Comparison of ENCODE assay signal across 2 cellular contexts in the genomic region with DNA sequence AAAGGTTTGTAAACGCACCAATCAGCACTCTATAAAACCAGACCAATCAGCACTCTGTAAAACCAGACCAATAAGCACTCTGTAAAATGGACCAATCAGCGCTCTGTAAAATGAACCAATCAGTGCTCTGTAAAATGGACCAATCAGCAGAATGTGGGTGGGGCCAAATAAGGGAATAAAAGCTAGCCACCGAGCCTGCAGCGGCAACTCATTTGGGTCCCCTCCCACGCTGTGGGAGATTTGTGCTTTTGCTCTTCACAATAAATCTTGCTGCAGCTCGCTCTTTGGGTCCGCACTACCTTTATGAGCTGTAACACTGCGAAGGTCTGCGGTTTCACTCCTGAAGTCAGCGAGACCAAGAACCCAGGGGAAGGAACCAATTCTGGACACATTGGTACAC.
A peak's percentile ranks its signal among the peaks of the same experiment; 100 is the strongest.
TF ChIP-seq lines count a peak whose summit lies in the region.

No MANE protein-coding gene starts in this region.

TF ChIP-seq in K562, 482 proteins besides CTCF, POLR2A, EP300 and RAD21 (continues in another document):
- TF ChIP-seq SREBF1 (IDR thresholded peaks at IDR 0.05; ENCODE audit: borderline replicate concordance, low read depth, low read length), result no peak
- TF ChIP-seq, protein P1, sequence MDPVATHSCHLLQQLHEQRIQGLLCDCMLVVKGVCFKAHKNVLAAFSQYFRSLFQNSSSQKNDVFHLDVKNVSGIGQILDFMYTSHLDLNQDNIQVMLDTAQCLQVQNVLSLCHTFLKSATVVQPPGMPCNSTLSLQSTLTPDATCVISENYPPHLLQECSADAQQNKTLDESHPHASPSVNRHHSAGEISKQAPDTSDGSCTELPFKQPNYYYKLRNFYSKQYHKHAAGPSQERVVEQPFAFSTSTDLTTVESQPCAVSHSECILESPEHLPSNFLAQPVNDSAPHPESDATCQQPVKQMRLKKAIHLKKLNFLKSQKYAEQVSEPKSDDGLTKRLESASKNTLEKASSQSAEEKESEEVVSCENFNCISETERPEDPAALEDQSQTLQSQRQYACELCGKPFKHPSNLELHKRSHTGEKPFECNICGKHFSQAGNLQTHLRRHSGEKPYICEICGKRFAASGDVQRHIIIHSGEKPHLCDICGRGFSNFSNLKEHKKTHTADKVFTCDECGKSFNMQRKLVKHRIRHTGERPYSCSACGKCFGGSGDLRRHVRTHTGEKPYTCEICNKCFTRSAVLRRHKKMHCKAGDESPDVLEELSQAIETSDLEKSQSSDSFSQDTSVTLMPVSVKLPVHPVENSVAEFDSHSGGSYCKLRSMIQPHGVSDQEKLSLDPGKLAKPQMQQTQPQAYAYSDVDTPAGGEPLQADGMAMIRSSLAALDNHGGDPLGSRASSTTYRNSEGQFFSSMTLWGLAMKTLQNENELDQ (CRISPR knock-in tag; IDR thresholded peaks at IDR 0.05; ENCODE audit: borderline replicate concordance), result no peak
- TF ChIP-seq, protein P2, sequence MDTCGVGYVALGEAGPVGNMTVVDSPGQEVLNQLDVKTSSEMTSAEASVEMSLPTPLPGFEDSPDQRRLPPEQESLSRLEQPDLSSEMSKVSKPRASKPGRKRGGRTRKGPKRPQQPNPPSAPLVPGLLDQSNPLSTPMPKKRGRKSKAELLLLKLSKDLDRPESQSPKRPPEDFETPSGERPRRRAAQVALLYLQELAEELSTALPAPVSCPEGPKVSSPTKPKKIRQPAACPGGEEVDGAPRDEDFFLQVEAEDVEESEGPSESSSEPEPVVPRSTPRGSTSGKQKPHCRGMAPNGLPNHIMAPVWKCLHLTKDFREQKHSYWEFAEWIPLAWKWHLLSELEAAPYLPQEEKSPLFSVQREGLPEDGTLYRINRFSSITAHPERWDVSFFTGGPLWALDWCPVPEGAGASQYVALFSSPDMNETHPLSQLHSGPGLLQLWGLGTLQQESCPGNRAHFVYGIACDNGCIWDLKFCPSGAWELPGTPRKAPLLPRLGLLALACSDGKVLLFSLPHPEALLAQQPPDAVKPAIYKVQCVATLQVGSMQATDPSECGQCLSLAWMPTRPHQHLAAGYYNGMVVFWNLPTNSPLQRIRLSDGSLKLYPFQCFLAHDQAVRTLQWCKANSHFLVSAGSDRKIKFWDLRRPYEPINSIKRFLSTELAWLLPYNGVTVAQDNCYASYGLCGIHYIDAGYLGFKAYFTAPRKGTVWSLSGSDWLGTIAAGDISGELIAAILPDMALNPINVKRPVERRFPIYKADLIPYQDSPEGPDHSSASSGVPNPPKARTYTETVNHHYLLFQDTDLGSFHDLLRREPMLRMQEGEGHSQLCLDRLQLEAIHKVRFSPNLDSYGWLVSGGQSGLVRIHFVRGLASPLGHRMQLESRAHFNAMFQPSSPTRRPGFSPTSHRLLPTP (IDR thresholded peaks at IDR 0.05; ENCODE audit: borderline replicate concordance, extremely low read depth, insufficient read length), result no peak
- TF ChIP-seq C11orf30 (IDR thresholded peaks at IDR 0.05; ENCODE audit: low read depth), result peak; percentile 61
- no peak for TF ChIP-seq ETV1 (tag; conservative IDR thresholded peaks at IDR 0.05; ENCODE audit: low read depth)
- TF ChIP-seq, protein P3, sequence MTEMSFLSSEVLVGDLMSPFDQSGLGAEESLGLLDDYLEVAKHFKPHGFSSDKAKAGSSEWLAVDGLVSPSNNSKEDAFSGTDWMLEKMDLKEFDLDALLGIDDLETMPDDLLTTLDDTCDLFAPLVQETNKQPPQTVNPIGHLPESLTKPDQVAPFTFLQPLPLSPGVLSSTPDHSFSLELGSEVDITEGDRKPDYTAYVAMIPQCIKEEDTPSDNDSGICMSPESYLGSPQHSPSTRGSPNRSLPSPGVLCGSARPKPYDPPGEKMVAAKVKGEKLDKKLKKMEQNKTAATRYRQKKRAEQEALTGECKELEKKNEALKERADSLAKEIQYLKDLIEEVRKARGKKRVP (CRISPR knock-in tag; IDR thresholded peaks at IDR 0.05), result no peak
- no peak for TF ChIP-seq HNRNPK (IDR thresholded peaks at IDR 0.05; ENCODE audit: low read depth, low read length, poor library complexity, severe bottlenecking)
- peak; percentile 86 for TF ChIP-seq ZNF316 (IDR thresholded peaks at IDR 0.05)
- TF ChIP-seq, protein P4, sequence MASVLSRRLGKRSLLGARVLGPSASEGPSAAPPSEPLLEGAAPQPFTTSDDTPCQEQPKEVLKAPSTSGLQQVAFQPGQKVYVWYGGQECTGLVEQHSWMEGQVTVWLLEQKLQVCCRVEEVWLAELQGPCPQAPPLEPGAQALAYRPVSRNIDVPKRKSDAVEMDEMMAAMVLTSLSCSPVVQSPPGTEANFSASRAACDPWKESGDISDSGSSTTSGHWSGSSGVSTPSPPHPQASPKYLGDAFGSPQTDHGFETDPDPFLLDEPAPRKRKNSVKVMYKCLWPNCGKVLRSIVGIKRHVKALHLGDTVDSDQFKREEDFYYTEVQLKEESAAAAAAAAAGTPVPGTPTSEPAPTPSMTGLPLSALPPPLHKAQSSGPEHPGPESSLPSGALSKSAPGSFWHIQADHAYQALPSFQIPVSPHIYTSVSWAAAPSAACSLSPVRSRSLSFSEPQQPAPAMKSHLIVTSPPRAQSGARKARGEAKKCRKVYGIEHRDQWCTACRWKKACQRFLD (CRISPR knock-in tag; IDR thresholded peaks at IDR 0.05), result no peak
- no peak for TF ChIP-seq ZNF57 (CRISPR knock-in tag; IDR thresholded peaks at IDR 0.05)
- no peak for TF ChIP-seq MAFF (IDR thresholded peaks at IDR 0.05; ENCODE audit: low read length)
- TF ChIP-seq, protein P5, sequence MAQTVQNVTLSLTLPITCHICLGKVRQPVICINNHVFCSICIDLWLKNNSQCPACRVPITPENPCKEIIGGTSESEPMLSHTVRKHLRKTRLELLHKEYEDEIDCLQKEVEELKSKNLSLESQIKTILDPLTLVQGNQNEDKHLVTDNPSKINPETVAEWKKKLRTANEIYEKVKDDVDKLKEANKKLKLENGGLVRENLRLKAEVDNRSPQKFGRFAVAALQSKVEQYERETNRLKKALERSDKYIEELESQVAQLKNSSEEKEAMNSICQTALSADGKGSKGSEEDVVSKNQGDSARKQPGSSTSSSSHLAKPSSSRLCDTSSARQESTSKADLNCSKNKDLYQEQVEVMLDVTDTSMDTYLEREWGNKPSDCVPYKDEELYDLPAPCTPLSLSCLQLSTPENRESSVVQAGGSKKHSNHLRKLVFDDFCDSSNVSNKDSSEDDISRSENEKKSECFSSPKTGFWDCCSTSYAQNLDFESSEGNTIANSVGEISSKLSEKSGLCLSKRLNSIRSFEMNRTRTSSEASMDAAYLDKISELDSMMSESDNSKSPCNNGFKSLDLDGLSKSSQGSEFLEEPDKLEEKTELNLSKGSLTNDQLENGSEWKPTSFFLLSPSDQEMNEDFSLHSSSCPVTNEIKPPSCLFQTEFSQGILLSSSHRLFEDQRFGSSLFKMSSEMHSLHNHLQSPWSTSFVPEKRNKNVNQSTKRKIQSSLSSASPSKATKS (CRISPR knock-in tag; IDR thresholded peaks at IDR 0.05), result no peak
- TF ChIP-seq PHB (CRISPR knock-in tag; IDR thresholded peaks at IDR 0.05), result no peak
- no peak for TF ChIP-seq ZNF764 (CRISPR knock-in tag; IDR thresholded peaks at IDR 0.05; ENCODE audit: low read depth)
- no peak for TF ChIP-seq ZNF133 (CRISPR knock-in tag; IDR thresholded peaks at IDR 0.05)
- no peak for TF ChIP-seq TEAD2 (tag; IDR thresholded peaks at IDR 0.05)
- no peak for TF ChIP-seq NR2C1 (IDR thresholded peaks at IDR 0.05)
- TF ChIP-seq NR2C1 (tag; IDR thresholded peaks at IDR 0.05), result no peak
- TF ChIP-seq ZNF668 (CRISPR knock-in tag; IDR thresholded peaks at IDR 0.05), result no peak
- no peak for TF ChIP-seq BHLHE40 (IDR thresholded peaks at IDR 0.05; ENCODE audit: low read length)
- TF ChIP-seq KLF1 (tag; IDR thresholded peaks at IDR 0.05), result no peak
- TF ChIP-seq XRCC3 (IDR thresholded peaks at IDR 0.05), result no peak
- TF ChIP-seq MAFG (tag; conservative IDR thresholded peaks at IDR 0.05), result peak; percentile 38; the same call in 1 of the 2 replicates

TF ChIP-seq in SK-N-SH, 30 proteins besides CTCF, POLR2A, EP300 and RAD21:
- TF ChIP-seq TCF12 (IDR thresholded peaks at IDR 0.05) (no peak), CHD2 (IDR thresholded peaks at IDR 0.05; ENCODE audit: low read length, partially characterized antibody) (no peak), RXRA (IDR thresholded peaks at IDR 0.05; ENCODE audit: borderline replicate concordance, low read depth) (no peak), SMC3 (IDR thresholded peaks at IDR 0.05; ENCODE audit: low read depth, low read length) (no peak), TAF1 (IDR thresholded peaks at IDR 0.05; ENCODE audit: borderline replicate concordance, low read depth, low read length) (no peak), NRF1 (IDR thresholded peaks at IDR 0.05; ENCODE audit: low read depth, low read length) (no peak)
- TF ChIP-seq, protein P6, sequence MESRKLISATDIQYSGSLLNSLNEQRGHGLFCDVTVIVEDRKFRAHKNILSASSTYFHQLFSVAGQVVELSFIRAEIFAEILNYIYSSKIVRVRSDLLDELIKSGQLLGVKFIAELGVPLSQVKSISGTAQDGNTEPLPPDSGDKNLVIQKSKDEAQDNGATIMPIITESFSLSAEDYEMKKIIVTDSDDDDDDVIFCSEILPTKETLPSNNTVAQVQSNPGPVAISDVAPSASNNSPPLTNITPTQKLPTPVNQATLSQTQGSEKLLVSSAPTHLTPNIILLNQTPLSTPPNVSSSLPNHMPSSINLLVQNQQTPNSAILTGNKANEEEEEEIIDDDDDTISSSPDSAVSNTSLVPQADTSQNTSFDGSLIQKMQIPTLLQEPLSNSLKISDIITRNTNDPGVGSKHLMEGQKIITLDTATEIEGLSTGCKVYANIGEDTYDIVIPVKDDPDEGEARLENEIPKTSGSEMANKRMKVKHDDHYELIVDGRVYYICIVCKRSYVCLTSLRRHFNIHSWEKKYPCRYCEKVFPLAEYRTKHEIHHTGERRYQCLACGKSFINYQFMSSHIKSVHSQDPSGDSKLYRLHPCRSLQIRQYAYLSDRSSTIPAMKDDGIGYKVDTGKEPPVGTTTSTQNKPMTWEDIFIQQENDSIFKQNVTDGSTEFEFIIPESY (IDR thresholded peaks at IDR 0.05; ENCODE audit: borderline replicate concordance, low read depth), result no peak
